ENCODE assay signal across 31 cellular contexts in genomic region chr22:49469896-49470740, GRCh38.
"Had no signal": no experiment of that assay in that cellular context is flagged by ENCODE, and none has a peak within 500 bp of the region (broad histone marks: within the 10 kb centered on the region; RNA-seq: fewer than 3 reads in every experiment).

No MANE protein-coding gene starts in this region.

- H3K36me3 ChIP-seq: gastrocnemius medialis, left ventricle myocardium inferior, right atrium auricular region, upper lobe of left lung, vagina had no signal

- H3K27me3 Mint-ChIP-seq: activated CD8-positive, alpha-beta memory T cell treated with anti-CD3 and anti-CD28 coated beads, Interleukin-2, amount 10 ng/mL, durations not matched to agents 7 days and 5 days; activated naive CD8-positive, alpha-beta T cell; stimulated activated memory B cell treated with anti-CD40 and anti-IgM and Interleukin-4, amounts not matched to agents 10 μg/mL and 1 μg/mL and 100 μg/mL, for 72 hours; stimulated activated naive CD8-positive, alpha-beta T cell treated with anti-CD3 and anti-CD28 coated beads, Interleukin-15, amount 100 ng/mL, for 72 hours had no signal

- H3K4me2 ChIP-seq: hepatocyte, smooth muscle cell had no signal

- ATAC-seq: activated CD8-positive, alpha-beta memory T cell treated with anti-CD3 and anti-CD28 coated beads, Interleukin-2, amount 10 ng/mL, durations not matched to agents 7 days and 5 days; activated CD8-positive, alpha-beta T cell treated with anti-CD3 and anti-CD28 coated beads, Interleukin-2, amount 10 ng/mL, durations not matched to agents 7 days and 5 days; activated T-cell treated with anti-CD3 and anti-CD28 coated beads, Interleukin-2, amount 50 U/mL, for 72 hours; gastrocnemius medialis; stimulated activated memory B cell treated with anti-CD40 and anti-IgM and Interleukin-4, amounts not matched to agents 10 μg/mL and 1 μg/mL and 100 μg/mL, for 72 hours; stimulated activated naive CD8-positive, alpha-beta T cell treated with anti-CD3 and anti-CD28 coated beads, Interleukin-15, amount 100 ng/mL, for 72 hours; WTC11 had no signal

- H3K36me3 Mint-ChIP-seq: activated CD8-positive, alpha-beta memory T cell treated with anti-CD3 and anti-CD28 coated beads, Interleukin-2, amount 10 ng/mL, durations not matched to agents 7 days and 5 days; activated naive CD8-positive, alpha-beta T cell; WTC11 had no signal

- H2AFZ ChIP-seq: hepatocyte, parathyroid adenoma had no signal

- DNase-seq: activated CD4-positive, alpha-beta T cell treated with anti-CD3 and anti-CD28 coated beads for 1 hour; activated CD4-positive, alpha-beta T cell treated with anti-CD3 and anti-CD28 coated beads, Interleukin-2, amount 50 U/mL, for 1 hour; activated CD8-positive, alpha-beta memory T cell treated with anti-CD3 and anti-CD28 coated beads, Interleukin-2, amount 10 ng/mL, durations not matched to agents 7 days and 5 days; activated CD8-positive, alpha-beta T cell treated with anti-CD3 and anti-CD28 coated beads, Interleukin-2, amount 10 ng/mL, durations not matched to agents 7 days and 5 days; activated naive CD4-positive, alpha-beta T cell; activated T-cell treated with anti-CD3 and anti-CD28 coated beads for 4 hours; activated T-cell treated with anti-CD3 and anti-CD28 coated beads, Interleukin-2, amount 50 U/mL, for 72 hours; anterior cingulate cortex; effector memory CD4-positive, alpha-beta T cell; erythroblast; gastrocnemius medialis; islet precursor cell; left ventricle myocardium inferior; nucleus accumbens; stimulated activated CD4-positive, alpha-beta T cell treated with anti-CD3 and anti-CD28 coated beads, Interleukin-1b, Interleukin-23, amount 100 ng/mL, for 48 hours; stimulated activated CD4-positive, alpha-beta T cell treated with anti-CD3 and anti-CD28 coated beads, Interleukin-4, amount 100 ng/mL, for 4 hours; stimulated activated CD8-positive, alpha-beta memory T cell treated with anti-CD3 and anti-CD28 coated beads, Interleukin-4, amount 100 ng/mL, for 48 hours; stimulated activated naive CD8-positive, alpha-beta T cell treated with anti-CD3 and anti-CD28 coated beads, Interleukin-15, amount 100 ng/mL, for 72 hours; T-helper 2 cell had no signal

- H3K4me3 ChIP-seq: coronary artery, dorsolateral prefrontal cortex, gastrocnemius medialis, hepatocyte, left ventricle myocardium inferior, right atrium auricular region, smooth muscle cell, upper lobe of left lung, vagina had no signal

- H3K27ac ChIP-seq: coronary artery, dorsolateral prefrontal cortex, gastrocnemius medialis, hepatocyte, left ventricle myocardium inferior, parathyroid adenoma, right atrium auricular region, upper lobe of left lung, vagina had no signal

- H3K27ac Mint-ChIP-seq: activated CD8-positive, alpha-beta memory T cell treated with anti-CD3 and anti-CD28 coated beads, Interleukin-2, amount 10 ng/mL, durations not matched to agents 7 days and 5 days; activated CD8-positive, alpha-beta T cell treated with anti-CD3 and anti-CD28 coated beads, Interleukin-2, amount 10 ng/mL, durations not matched to agents 7 days and 5 days; activated naive CD8-positive, alpha-beta T cell; activated T-cell treated with anti-CD3 and anti-CD28 coated beads, Interleukin-2, amount 50 U/mL, for 72 hours; stimulated activated memory B cell treated with anti-CD40 and anti-IgM and Interleukin-4, amounts not matched to agents 10 μg/mL and 1 μg/mL and 100 μg/mL, for 72 hours; WTC11 had no signal

- H3K4me1 ChIP-seq: gastrocnemius medialis, left ventricle myocardium inferior, parathyroid adenoma, right atrium auricular region, upper lobe of left lung, vagina had no signal

- H3K9me3 ChIP-seq: gastrocnemius medialis, left ventricle myocardium inferior, right atrium auricular region, upper lobe of left lung, vagina had no signal

- H3K27me3 ChIP-seq: gastrocnemius medialis, hepatocyte, right atrium auricular region, upper lobe of left lung, vagina had no signal

- H3K4me3 Mint-ChIP-seq: activated CD8-positive, alpha-beta memory T cell treated with anti-CD3 and anti-CD28 coated beads, Interleukin-2, amount 10 ng/mL, durations not matched to agents 7 days and 5 days; activated CD8-positive, alpha-beta T cell treated with anti-CD3 and anti-CD28 coated beads, Interleukin-2, amount 10 ng/mL, durations not matched to agents 7 days and 5 days; activated naive CD8-positive, alpha-beta T cell; activated T-cell treated with anti-CD3 and anti-CD28 coated beads, Interleukin-2, amount 50 U/mL, for 72 hours; nephron; stimulated activated memory B cell treated with anti-CD40 and anti-IgM and Interleukin-4, amounts not matched to agents 10 μg/mL and 1 μg/mL and 100 μg/mL, for 72 hours; stimulated activated naive CD8-positive, alpha-beta T cell treated with anti-CD3 and anti-CD28 coated beads, Interleukin-15, amount 100 ng/mL, for 72 hours; WTC11 had no signal

- H3K9ac ChIP-seq: parathyroid adenoma had no signal

- H3K9me3 Mint-ChIP-seq: activated T-cell treated with anti-CD3 and anti-CD28 coated beads, Interleukin-2, amount 50 U/mL, for 72 hours; nephron; stimulated activated memory B cell treated with anti-CD40 and anti-IgM and Interleukin-4, amounts not matched to agents 10 μg/mL and 1 μg/mL and 100 μg/mL, for 72 hours; stimulated activated naive CD8-positive, alpha-beta T cell treated with anti-CD3 and anti-CD28 coated beads, Interleukin-15, amount 100 ng/mL, for 72 hours; WTC11 had no signal

- H3K79me2 ChIP-seq: hepatocyte, parathyroid adenoma had no signal

- H3K4me1 Mint-ChIP-seq: activated CD8-positive, alpha-beta memory T cell treated with anti-CD3 and anti-CD28 coated beads, Interleukin-2, amount 10 ng/mL, durations not matched to agents 7 days and 5 days; stimulated activated memory B cell treated with anti-CD40 and anti-IgM and Interleukin-4, amounts not matched to agents 10 μg/mL and 1 μg/mL and 100 μg/mL, for 72 hours; stimulated activated naive CD8-positive, alpha-beta T cell treated with anti-CD3 and anti-CD28 coated beads, Interleukin-15, amount 100 ng/mL, for 72 hours had no signal
